ENCODE assay signal across 20 cellular contexts in the genomic region with DNA sequence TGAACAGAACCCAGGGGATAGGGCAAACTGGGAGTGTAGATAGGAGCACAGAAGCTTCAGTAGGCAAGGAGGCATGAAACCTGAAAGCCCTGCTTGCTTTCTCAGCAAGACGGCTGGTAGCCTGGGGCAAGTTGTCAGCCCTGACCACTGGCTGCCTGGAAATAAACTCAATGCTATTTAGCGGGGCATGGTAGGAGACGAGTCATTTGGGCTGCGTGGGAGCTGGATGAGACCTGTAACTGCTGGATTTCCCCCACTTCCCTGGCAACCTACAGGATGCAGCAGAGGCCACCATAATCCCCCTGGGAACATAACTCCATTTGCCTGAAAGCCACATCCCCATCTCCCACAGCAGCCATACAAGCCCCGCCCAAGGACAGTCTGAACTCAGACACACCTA.
"Had no signal": no experiment of that assay in that cellular context is flagged by ENCODE, and none has a peak within 500 bp of the region (broad histone marks: within the 10 kb centered on the region; RNA-seq: fewer than 3 reads in every experiment).

No MANE protein-coding gene starts in this region.

- H3K4me1 Mint-ChIP-seq: activated naive CD8-positive, alpha-beta T cell treated with anti-CD3 and anti-CD28 coated beads for 36 hours; stimulated activated effector memory CD8-positive, alpha-beta T cell treated with anti-CD3 and anti-CD28 coated beads, Interleukin-12 subunit alpha, Interleukin-12 subunit beta, amount 100 ng/mL, for 72 hours had no signal

- H3K27me3 Mint-ChIP-seq: activated CD4-positive, alpha-beta memory T cell treated with anti-CD3 and anti-CD28 coated beads for 36 hours; activated naive CD8-positive, alpha-beta T cell treated with anti-CD3 and anti-CD28 coated beads for 36 hours had no signal

- H3K27me3 ChIP-seq: foreskin keratinocyte, sigmoid colon, testis, upper lobe of left lung had no signal

- DNase-seq: activated CD4-positive, alpha-beta memory T cell treated with anti-CD3 and anti-CD28 coated beads for 36 hours; activated naive CD4-positive, alpha-beta T cell; activated naive CD8-positive, alpha-beta T cell treated with anti-CD3 and anti-CD28 coated beads for 36 hours; activated T-cell treated with anti-CD3 and anti-CD28 coated beads for 4 hours; amniotic stem cell; dermis blood vessel endothelial cell; effector memory CD4-positive, alpha-beta T cell; glutamatergic neuron; hypothalamus; lower lobe of right lung; midbrain; sigmoid colon; stimulated activated CD4-positive, alpha-beta T cell treated with anti-CD3 and anti-CD28 coated beads, Interleukin-4, amount 100 ng/mL, for 24 hours; testis; upper lobe of left lung had no signal

- H3K27ac ChIP-seq: foreskin keratinocyte, lower lobe of right lung, sigmoid colon, testis, upper lobe of left lung had no signal

- H3K4me3 Mint-ChIP-seq: activated CD4-positive, alpha-beta memory T cell treated with anti-CD3 and anti-CD28 coated beads for 36 hours; activated naive CD8-positive, alpha-beta T cell treated with anti-CD3 and anti-CD28 coated beads for 36 hours; nephron; stimulated activated effector memory CD8-positive, alpha-beta T cell treated with anti-CD3 and anti-CD28 coated beads, Interleukin-12 subunit alpha, Interleukin-12 subunit beta, amount 100 ng/mL, for 72 hours; T-helper 1 cell treated with Interleukin-12 subunit alpha and Interleukin-12 subunit beta and Interleukin-4 antibody, amounts not matched to agents 30 μg/mL and 1 μg/mL, for 36 hours had no signal

- H3K4me3 ChIP-seq: lower lobe of right lung, sigmoid colon, testis, upper lobe of left lung had no signal

- H3K27ac Mint-ChIP-seq: activated CD4-positive, alpha-beta memory T cell treated with anti-CD3 and anti-CD28 coated beads for 36 hours; activated naive CD8-positive, alpha-beta T cell treated with anti-CD3 and anti-CD28 coated beads for 36 hours; nephron; stimulated activated effector memory CD8-positive, alpha-beta T cell treated with anti-CD3 and anti-CD28 coated beads, Interleukin-12 subunit alpha, Interleukin-12 subunit beta, amount 100 ng/mL, for 72 hours; T-helper 1 cell treated with Interleukin-12 subunit alpha and Interleukin-12 subunit beta and Interleukin-4 antibody, amounts not matched to agents 30 μg/mL and 1 μg/mL, for 36 hours had no signal

- H3K36me3 ChIP-seq: lower lobe of right lung, sigmoid colon, upper lobe of left lung had no signal

- H3K9me3 ChIP-seq: sigmoid colon, testis had no signal

- ATAC-seq: foreskin keratinocyte; lower lobe of right lung; stimulated activated effector memory CD8-positive, alpha-beta T cell treated with anti-CD3 and anti-CD28 coated beads, Interleukin-12 subunit alpha, Interleukin-12 subunit beta, amount 100 ng/mL, for 72 hours had no signal

- H3K4me1 ChIP-seq: foreskin keratinocyte, lower lobe of right lung, sigmoid colon, testis, upper lobe of left lung had no signal

- FAIRE-seq: keratinocyte had no signal

- H3K36me3 Mint-ChIP-seq: activated CD4-positive, alpha-beta memory T cell treated with anti-CD3 and anti-CD28 coated beads for 36 hours; activated naive CD8-positive, alpha-beta T cell treated with anti-CD3 and anti-CD28 coated beads for 36 hours; stimulated activated effector memory CD8-positive, alpha-beta T cell treated with anti-CD3 and anti-CD28 coated beads, Interleukin-12 subunit alpha, Interleukin-12 subunit beta, amount 100 ng/mL, for 72 hours had no signal
